ENCODE assay signal across 32 cellular contexts in genomic region chr4:181562399-181562798, GRCh38.
DNase-seq lines count a peak whose midpoint lies in the region; ATAC-seq and TF ChIP-seq lines count a peak whose summit lies in the region.
"Had no signal": no experiment of that assay in that cellular context is flagged by ENCODE, and none has a peak within 500 bp of the region (broad histone marks: within the 10 kb centered on the region; RNA-seq: fewer than 3 reads in every experiment).

No MANE protein-coding gene starts in this region.

- H3K27ac ChIP-seq in SK-N-SH (ENCODE audit: low read depth in 2 of 2, low read length in 1 of 2) (no peak overlapping the region), GM23338 (ENCODE audit: low read depth) (no peak overlapping the region), colonic mucosa (no peak overlapping the region)
- H3K27ac ChIP-seq in CD4-positive, alpha-beta T cell (ENCODE audit: low read depth, low read length): no peak overlapping the region
- H3K27ac ChIP-seq: 22Rv1; A549; BLaER1; BLaER1 treated with 17β-estradiol and CSF1 and Interleukin-3, amounts not matched to agents 10 nM and 100 nM; C4-2B had no signal

- H2AFZ ChIP-seq in SK-N-SH (ENCODE audit: low read depth) (no peak overlapping the region), GM23338 (0 out of 2 replicates have a peak overlapping the region, but pooled peaks have one; percentile 82)

- intact Hi-C loops in colonic mucosa (cut with DNase I): no loop called here
- intact Hi-C loops in CD4-positive, alpha-beta T cell (cut with DNase I, micrococcal nuclease): no loop called here

- no peak overlapping the region for H3K27ac Mint-ChIP-seq in GM23338
- H3K27ac Mint-ChIP-seq in CD4-positive, alpha-beta T cell: no peak overlapping the region
- H3K27ac Mint-ChIP-seq: B cell; CD14-positive monocyte; CD4-positive, alpha-beta memory T cell; CD4-positive, CD25-positive, alpha-beta regulatory T cell; CD8-positive, alpha-beta memory T cell; CD8-positive, alpha-beta T cell had no signal

- H3K4me2 ChIP-seq in SK-N-SH: no peak overlapping the region
- H3K4me2 ChIP-seq in GM23338: no peak overlapping the region
- H3K4me2 ChIP-seq: A549; BLaER1; BLaER1 treated with 17β-estradiol and CSF1 and Interleukin-3, amounts not matched to agents 10 nM and 100 nM had no signal

- no peaks in the 10 kb centered on the region for H3K27me3 ChIP-seq in SK-N-SH (ENCODE audit: insufficient read depth)
- H3K27me3 ChIP-seq in GM23338 (ENCODE audit: insufficient read depth): no peaks in the 10 kb centered on the region
- no peaks in the 10 kb centered on the region for H3K27me3 ChIP-seq in colonic mucosa
- no peaks in the 10 kb centered on the region for H3K27me3 ChIP-seq in CD4-positive, alpha-beta T cell (ENCODE audit: control insufficient read depth, insufficient read depth, low read length)
- H3K27me3 ChIP-seq: BE2C; BLaER1; BLaER1 treated with 17β-estradiol and CSF1 and Interleukin-3, amounts not matched to agents 10 nM and 100 nM had no signal

- H3K9me2 ChIP-seq in SK-N-SH (no peaks in the 10 kb centered on the region), GM23338 (ENCODE audit: insufficient read depth) (no peaks in the 10 kb centered on the region)

- H3K9me3 ChIP-seq in SK-N-SH (no peaks in the 10 kb centered on the region), colonic mucosa (no peaks in the 10 kb centered on the region)
- no peaks in the 10 kb centered on the region for H3K9me3 ChIP-seq in CD4-positive, alpha-beta T cell (ENCODE audit: control insufficient read depth, low read length)
- H3K9me3 ChIP-seq: A549, BE2C, BLaER1, Caco-2 had no signal

- POLR2A ChIA-PET in SK-N-SH (lab: Yijun Ruan, JAX): no interaction called here
- POLR2A ChIA-PET in CD4-positive, alpha-beta T cell (lab: Charles Lee): no interaction called here

- no peak for TF ChIP-seq RAD21 in SK-N-SH (IDR thresholded peaks at IDR 0.05; ENCODE audit: low read length)

- ATAC-seq in SK-N-SH treated with all-trans-retinoic acid at 6 μM for 48 hours (no peak), GM23338 (no peak)
- no peak for ATAC-seq in CD4-positive, alpha-beta T cell (ENCODE audit: poor library complexity)
- ATAC-seq: A549; CD8-positive, alpha-beta T cell had no signal

- no peaks in the 10 kb centered on the region for H3F3A ChIP-seq in SK-N-SH (replicated peaks; ENCODE audit: insufficient read depth)
- no peaks in the 10 kb centered on the region for H3F3A ChIP-seq in GM23338 (replicated peaks; ENCODE audit: low read depth)

- peaks cover 0 to 9% of the 10 kb centered on the region in 2 experiments; a peak in 2 of 4 replicates for H3K4me1 ChIP-seq in SK-N-SH (ENCODE audit: control insufficient read depth in 1 of 2, insufficient read depth in 2 of 2, low read depth in 1 of 2, low read length in 1 of 2)
- no peaks in the 10 kb centered on the region for H3K4me1 ChIP-seq in GM23338 (ENCODE audit: insufficient read depth)
- H3K4me1 ChIP-seq in colonic mucosa: no peaks in the 10 kb centered on the region
- H3K4me1 ChIP-seq: A549; BLaER1; BLaER1 treated with 17β-estradiol and CSF1 and Interleukin-3, amounts not matched to agents 10 nM and 100 nM; Caco-2 had no signal

- CTCF ChIA-PET in SK-N-SH (lab: Yijun Ruan, JAX): no interaction called here
- CTCF ChIA-PET in CD4-positive, alpha-beta T cell (lab: Charles Lee): no interaction called here

- no peaks in the 10 kb centered on the region for H3K9me3 Mint-ChIP-seq in GM23338
- peaks cover 6% of the 10 kb centered on the region for H3K9me3 Mint-ChIP-seq in CD4-positive, alpha-beta T cell

- no peaks in the 10 kb centered on the region for H3K36me3 ChIP-seq in SK-N-SH (replicated peaks in 1 of 2; ENCODE audit: control insufficient read depth in 1 of 2, insufficient read depth in 2 of 2, low read length in 1 of 2)
- H3K36me3 ChIP-seq in GM23338 (ENCODE audit: insufficient read depth): no peaks in the 10 kb centered on the region
- no peaks in the 10 kb centered on the region for H3K36me3 ChIP-seq in colonic mucosa
- H3K36me3 ChIP-seq: BE2C; BLaER1; BLaER1 treated with 17β-estradiol and CSF1 and Interleukin-3, amounts not matched to agents 10 nM and 100 nM had no signal

- no peaks in the 10 kb centered on the region for H3K36me3 Mint-ChIP-seq in GM23338 (ENCODE audit: low read depth)
- H3K36me3 Mint-ChIP-seq in CD4-positive, alpha-beta T cell (ENCODE audit: low read depth): no peaks in the 10 kb centered on the region
- H3K36me3 Mint-ChIP-seq: CD14-positive monocyte; CD4-positive, alpha-beta memory T cell; CD4-positive, CD25-positive, alpha-beta regulatory T cell; CD8-positive, alpha-beta memory T cell; CD8-positive, alpha-beta T cell had no signal

- H3K9ac ChIP-seq in SK-N-SH (no peak overlapping the region), colonic mucosa (ENCODE audit: low read depth in 2 of 2, low read length in 2 of 2) (no peak overlapping the region)
- H3K9ac ChIP-seq: BLaER1; BLaER1 treated with 17β-estradiol and CSF1 and Interleukin-3, amounts not matched to agents 10 nM and 100 nM had no signal

- 86% methylated on average over 2 of the region's 2 CpGs for WGBS in SK-N-SH (ENCODE audit: low lambda C conversion rate)

- DNase-seq in SK-N-SH (no peak), GM23338 (ENCODE audit: low spot score) (no peak), M059J (ENCODE audit: low read depth) (peak; percentile 12), colonic mucosa (no peak)
- DNase-seq in CD4-positive, alpha-beta T cell: no peak
- DNase-seq: 8988T; ACHN; AML-193; BE2C; C1 segment of cervical spinal cord; Caco-2; Calu3; CD4-positive, alpha-beta memory T cell; CD4-positive, CD25-positive, alpha-beta regulatory T cell; CD8-positive, alpha-beta memory T cell; CD8-positive, alpha-beta T cell; COR-L47; DMS 273 treated with DMSO at 0.1 percent for 48 hours; DMS153; DMS53; DMS79; DMS79 treated with DMSO at 0.1 percent for 48 hours; DND-41; EL had no signal

- TF ChIP-seq EP300 in SK-N-SH (IDR thresholded peaks at IDR 0.05; ENCODE audit: borderline replicate concordance in 1 of 2, low read depth in 1 of 2, low read length in 1 of 2): no peak

- H3K79me2 ChIP-seq in SK-N-SH (ENCODE audit: insufficient read depth) (no peaks in the 10 kb centered on the region), GM23338 (replicated peaks; ENCODE audit: insufficient read depth) (no peaks in the 10 kb centered on the region)

- no peaks in the 10 kb centered on the region for H3K27me3 Mint-ChIP-seq in GM23338 (ENCODE audit: insufficient read depth, low read depth, poor library complexity)
- no peaks in the 10 kb centered on the region for H3K27me3 Mint-ChIP-seq in CD4-positive, alpha-beta T cell
- H3K27me3 Mint-ChIP-seq: B cell; CD4-positive, alpha-beta memory T cell; CD4-positive, CD25-positive, alpha-beta regulatory T cell; CD8-positive, alpha-beta memory T cell had no signal

- H3K4me1 Mint-ChIP-seq in GM23338: peaks cover 3% of the 10 kb centered on the region; the same call in 2 of the 3 replicates
- no peaks in the 10 kb centered on the region for H3K4me1 Mint-ChIP-seq in CD4-positive, alpha-beta T cell (ENCODE audit: low read depth)
- H3K4me1 Mint-ChIP-seq: B cell; CD14-positive monocyte; CD4-positive, alpha-beta memory T cell; CD4-positive, CD25-positive, alpha-beta regulatory T cell; CD8-positive, alpha-beta memory T cell had no signal

- no peaks in the 10 kb centered on the region for H4K20me1 ChIP-seq in SK-N-SH (ENCODE audit: insufficient read depth)
- H4K20me1 ChIP-seq in GM23338 (replicated peaks; ENCODE audit: insufficient read depth): no peaks in the 10 kb centered on the region
- H4K20me1 ChIP-seq: BLaER1; BLaER1 treated with 17β-estradiol and CSF1 and Interleukin-3, amounts not matched to agents 10 nM and 100 nM had no signal

- no peak for TF ChIP-seq CTCF in SK-N-SH (IDR thresholded peaks at IDR 0.05)
- no peak for TF ChIP-seq CTCF in GM23338 (conservative IDR thresholded peaks at IDR 0.05; ENCODE audit: low read depth in 2 of 2)
- no peak for TF ChIP-seq CTCF in colonic mucosa (IDR thresholded peaks at IDR 0.05)
- TF ChIP-seq CTCF in CD4-positive, alpha-beta T cell (IDR thresholded peaks at IDR 0.05): no peak

- no peak overlapping the region for H3K4me3 Mint-ChIP-seq in GM23338
- H3K4me3 Mint-ChIP-seq in CD4-positive, alpha-beta T cell: no peak overlapping the region
- H3K4me3 Mint-ChIP-seq: B cell; CD14-positive monocyte; CD4-positive, alpha-beta memory T cell; CD4-positive, CD25-positive, alpha-beta regulatory T cell; CD8-positive, alpha-beta memory T cell; CD8-positive, alpha-beta T cell had no signal

- H3K4me3 ChIP-seq in SK-N-SH (ENCODE audit: low read depth in 2 of 2, low read length in 1 of 2) (no peak overlapping the region), GM23338 (no peak overlapping the region), colonic mucosa (no peak overlapping the region)
- H3K4me3 ChIP-seq: A549; BLaER1; BLaER1 treated with 17β-estradiol and CSF1 and Interleukin-3, amounts not matched to agents 10 nM and 100 nM had no signal

TF ChIP-seq in SK-N-SH, 30 proteins besides CTCF, POLR2A, EP300 and RAD21:
- TF ChIP-seq GATA2 (CRISPR knock-in tag; IDR thresholded peaks at IDR 0.05): peak; percentile 15; the same call in 1 of the 2 replicates
- TF ChIP-seq EZH2phosphoT487 (IDR thresholded peaks at IDR 0.05; ENCODE audit: borderline replicate concordance, low read depth): no peak

TF ChIP-seq in SK-N-SH treated with all-trans-retinoic acid at 6 μM for 48 hours, 23 proteins besides CTCF, POLR2A, EP300 and RAD21 (continues in another document):
- no peak for TF ChIP-seq CSRNP3 (CRISPR knock-in tag; IDR thresholded peaks at IDR 0.05)

TF ChIP-seq in GM23338, 12 proteins besides CTCF, POLR2A, EP300 and RAD21:
- TF ChIP-seq EZH2phosphoT487 (IDR thresholded peaks at IDR 0.05; ENCODE audit: unreplicated experiment): no peak
- no peak for TF ChIP-seq EZH2 (IDR thresholded peaks at IDR 0.05; ENCODE audit: low read depth, unreplicated experiment)
- no peak for TF ChIP-seq ETS1 (IDR thresholded peaks at IDR 0.05)
- no peak for TF ChIP-seq CREB1 (CRISPR knock-in tag; IDR thresholded peaks at IDR 0.05; ENCODE audit: low read depth)
